In the genomic region with DNA sequence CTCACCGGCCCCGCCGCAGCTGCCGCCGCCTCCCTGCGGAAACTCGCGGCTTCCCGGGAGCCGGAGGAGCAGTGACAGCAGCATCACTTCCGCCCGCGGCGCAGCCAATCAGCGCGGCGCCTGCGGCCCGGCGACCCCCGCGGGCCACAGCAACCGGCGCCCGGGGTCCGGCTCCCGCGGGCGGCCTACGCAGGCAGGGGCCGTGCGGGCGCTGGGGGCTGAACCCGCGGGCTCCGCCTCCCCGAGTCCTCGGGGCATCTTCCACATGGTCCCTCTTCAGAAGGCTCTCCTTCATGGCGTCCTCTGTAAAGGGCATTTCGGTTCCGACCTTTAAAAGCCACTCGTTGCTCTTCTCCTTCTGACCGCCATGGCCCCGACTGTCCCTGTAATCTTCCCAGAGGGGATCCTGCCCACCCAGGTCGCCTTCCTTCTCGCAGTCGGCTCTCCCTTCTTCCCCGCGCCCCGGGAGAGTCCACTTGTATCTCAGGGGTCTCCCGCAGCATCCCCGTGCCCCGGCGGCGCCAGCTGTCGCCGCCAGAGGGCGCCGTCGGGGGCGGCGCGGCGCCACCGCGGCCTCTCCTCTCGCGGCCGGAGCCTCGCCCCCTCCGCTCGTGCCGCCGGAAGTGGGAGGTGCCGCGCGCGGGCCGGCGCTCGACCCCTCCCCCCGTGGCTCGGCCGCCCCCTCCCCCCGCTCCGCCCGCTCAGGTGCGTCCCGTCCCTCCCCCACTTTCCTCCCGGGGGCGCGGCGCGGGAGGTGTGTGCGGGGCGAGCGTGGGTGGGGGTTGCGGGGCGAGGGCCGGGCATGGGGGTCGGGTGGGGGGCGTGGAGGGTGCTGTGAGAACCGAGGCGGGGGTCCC, we compare ENCODE assay signal across 1 cellular context.
A peak's percentile ranks its signal among the peaks of the same experiment; 100 is the strongest.
TF ChIP-seq lines count a peak whose summit lies in the region.

A gene with protein sequence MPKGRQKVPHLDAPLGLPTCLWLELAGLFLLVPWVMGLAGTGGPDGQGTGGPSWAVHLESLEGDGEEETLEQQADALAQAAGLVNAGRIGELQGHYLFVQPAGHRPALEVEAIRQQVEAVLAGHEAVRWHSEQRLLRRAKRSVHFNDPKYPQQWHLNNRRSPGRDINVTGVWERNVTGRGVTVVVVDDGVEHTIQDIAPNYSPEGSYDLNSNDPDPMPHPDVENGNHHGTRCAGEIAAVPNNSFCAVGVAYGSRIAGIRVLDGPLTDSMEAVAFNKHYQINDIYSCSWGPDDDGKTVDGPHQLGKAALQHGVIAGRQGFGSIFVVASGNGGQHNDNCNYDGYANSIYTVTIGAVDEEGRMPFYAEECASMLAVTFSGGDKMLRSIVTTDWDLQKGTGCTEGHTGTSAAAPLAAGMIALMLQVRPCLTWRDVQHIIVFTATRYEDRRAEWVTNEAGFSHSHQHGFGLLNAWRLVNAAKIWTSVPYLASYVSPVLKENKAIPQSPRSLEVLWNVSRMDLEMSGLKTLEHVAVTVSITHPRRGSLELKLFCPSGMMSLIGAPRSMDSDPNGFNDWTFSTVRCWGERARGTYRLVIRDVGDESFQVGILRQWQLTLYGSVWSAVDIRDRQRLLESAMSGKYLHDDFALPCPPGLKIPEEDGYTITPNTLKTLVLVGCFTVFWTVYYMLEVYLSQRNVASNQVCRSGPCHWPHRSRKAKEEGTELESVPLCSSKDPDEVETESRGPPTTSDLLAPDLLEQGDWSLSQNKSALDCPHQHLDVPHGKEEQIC (minus strand): TSS at position 52 of the 857 bp plus-strand sequence. CDS start 2,229 bp downstream, outside the sequence.
A gene (plus strand): TSS at position 650 of the 857 bp plus-strand sequence. CDS start 1,602 bp downstream, outside the sequence.

TF ChIP-seq in HepG2, 621 proteins besides CTCF, POLR2A, EP300 and RAD21 (continued from another document and continues in another):
- TF ChIP-seq, protein P1, sequence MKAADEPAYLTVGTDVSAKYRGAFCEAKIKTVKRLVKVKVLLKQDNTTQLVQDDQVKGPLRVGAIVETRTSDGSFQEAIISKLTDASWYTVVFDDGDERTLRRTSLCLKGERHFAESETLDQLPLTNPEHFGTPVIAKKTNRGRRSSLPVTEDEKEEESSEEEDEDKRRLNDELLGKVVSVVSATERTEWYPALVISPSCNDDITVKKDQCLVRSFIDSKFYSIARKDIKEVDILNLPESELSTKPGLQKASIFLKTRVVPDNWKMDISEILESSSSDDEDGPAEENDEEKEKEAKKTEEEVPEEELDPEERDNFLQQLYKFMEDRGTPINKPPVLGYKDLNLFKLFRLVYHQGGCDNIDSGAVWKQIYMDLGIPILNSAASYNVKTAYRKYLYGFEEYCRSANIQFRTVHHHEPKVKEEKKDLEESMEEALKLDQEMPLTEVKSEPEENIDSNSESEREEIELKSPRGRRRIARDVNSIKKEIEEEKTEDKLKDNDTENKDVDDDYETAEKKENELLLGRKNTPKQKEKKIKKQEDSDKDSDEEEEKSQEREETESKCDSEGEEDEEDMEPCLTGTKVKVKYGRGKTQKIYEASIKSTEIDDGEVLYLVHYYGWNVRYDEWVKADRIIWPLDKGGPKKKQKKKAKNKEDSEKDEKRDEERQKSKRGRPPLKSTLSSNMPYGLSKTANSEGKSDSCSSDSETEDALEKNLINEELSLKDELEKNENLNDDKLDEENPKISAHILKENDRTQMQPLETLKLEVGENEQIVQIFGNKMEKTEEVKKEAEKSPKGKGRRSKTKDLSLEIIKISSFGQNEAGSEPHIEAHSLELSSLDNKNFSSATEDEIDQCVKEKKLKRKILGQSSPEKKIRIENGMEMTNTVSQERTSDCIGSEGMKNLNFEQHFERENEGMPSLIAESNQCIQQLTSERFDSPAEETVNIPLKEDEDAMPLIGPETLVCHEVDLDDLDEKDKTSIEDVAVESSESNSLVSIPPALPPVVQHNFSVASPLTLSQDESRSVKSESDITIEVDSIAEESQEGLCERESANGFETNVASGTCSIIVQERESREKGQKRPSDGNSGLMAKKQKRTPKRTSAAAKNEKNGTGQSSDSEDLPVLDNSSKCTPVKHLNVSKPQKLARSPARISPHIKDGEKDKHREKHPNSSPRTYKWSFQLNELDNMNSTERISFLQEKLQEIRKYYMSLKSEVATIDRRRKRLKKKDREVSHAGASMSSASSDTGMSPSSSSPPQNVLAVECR (CRISPR knock-in tag; IDR thresholded peaks at IDR 0.05; ENCODE audit: borderline replicate concordance), result peak; percentile 79
- TF ChIP-seq, protein P2, sequence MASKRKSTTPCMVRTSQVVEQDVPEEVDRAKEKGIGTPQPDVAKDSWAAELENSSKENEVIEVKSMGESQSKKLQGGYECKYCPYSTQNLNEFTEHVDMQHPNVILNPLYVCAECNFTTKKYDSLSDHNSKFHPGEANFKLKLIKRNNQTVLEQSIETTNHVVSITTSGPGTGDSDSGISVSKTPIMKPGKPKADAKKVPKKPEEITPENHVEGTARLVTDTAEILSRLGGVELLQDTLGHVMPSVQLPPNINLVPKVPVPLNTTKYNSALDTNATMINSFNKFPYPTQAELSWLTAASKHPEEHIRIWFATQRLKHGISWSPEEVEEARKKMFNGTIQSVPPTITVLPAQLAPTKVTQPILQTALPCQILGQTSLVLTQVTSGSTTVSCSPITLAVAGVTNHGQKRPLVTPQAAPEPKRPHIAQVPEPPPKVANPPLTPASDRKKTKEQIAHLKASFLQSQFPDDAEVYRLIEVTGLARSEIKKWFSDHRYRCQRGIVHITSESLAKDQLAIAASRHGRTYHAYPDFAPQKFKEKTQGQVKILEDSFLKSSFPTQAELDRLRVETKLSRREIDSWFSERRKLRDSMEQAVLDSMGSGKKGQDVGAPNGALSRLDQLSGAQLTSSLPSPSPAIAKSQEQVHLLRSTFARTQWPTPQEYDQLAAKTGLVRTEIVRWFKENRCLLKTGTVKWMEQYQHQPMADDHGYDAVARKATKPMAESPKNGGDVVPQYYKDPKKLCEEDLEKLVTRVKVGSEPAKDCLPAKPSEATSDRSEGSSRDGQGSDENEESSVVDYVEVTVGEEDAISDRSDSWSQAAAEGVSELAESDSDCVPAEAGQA (IDR thresholded peaks at IDR 0.05; ENCODE audit: low read depth), result 0 out of 2 replicates have a peak, but pooled peaks have one; percentile 37
- TF ChIP-seq, protein P2 (CRISPR knock-in tag; IDR thresholded peaks at IDR 0.05; ENCODE audit: borderline replicate concordance), result no peak
- TF ChIP-seq NFYC (CRISPR knock-in tag; IDR thresholded peaks at IDR 0.05) (peak; percentile 63), NFKBIZ (CRISPR knock-in tag; IDR thresholded peaks at IDR 0.05) (no peak), PHF20 (CRISPR knock-in tag; IDR thresholded peaks at IDR 0.05) (peak; percentile 64), MAF1 (CRISPR knock-in tag; IDR thresholded peaks at IDR 0.05; ENCODE audit: borderline replicate concordance) (0 out of 2 replicates have a peak, but pooled peaks have one; percentile 20), NAIF1 (CRISPR knock-in tag; IDR thresholded peaks at IDR 0.05; ENCODE audit: borderline replicate concordance) (no peak), HDAC1 (CRISPR knock-in tag; IDR thresholded peaks at IDR 0.05) (peak; percentile 76), RFXAP (CRISPR knock-in tag; IDR thresholded peaks at IDR 0.05; ENCODE audit: borderline replicate concordance) (peak; percentile 61), MZF1 (CRISPR knock-in tag; IDR thresholded peaks at IDR 0.05; ENCODE audit: borderline replicate concordance) (no peak), KAT8 (CRISPR knock-in tag; IDR thresholded peaks at IDR 0.05) (0 out of 2 replicates have a peak, but pooled peaks have one; percentile 26), ZMYM4 (CRISPR knock-in tag; IDR thresholded peaks at IDR 0.05) (peak; percentile 30; the same call in 1 of the 2 replicates), HES4 (CRISPR knock-in tag; IDR thresholded peaks at IDR 0.05; ENCODE audit: borderline replicate concordance) (0 out of 2 replicates have a peak, but pooled peaks have one; percentile 27), SAP130 (CRISPR knock-in tag; IDR thresholded peaks at IDR 0.05; ENCODE audit: low read depth) (peak; percentile 88), TOPORS (CRISPR knock-in tag; IDR thresholded peaks at IDR 0.05) (peak; percentile 81), HNRNPLL (IDR thresholded peaks at IDR 0.05; ENCODE audit: low read depth, low read length, poor library complexity, severe bottlenecking) (peak; percentile 79), ZSCAN21 (CRISPR knock-in tag; IDR thresholded peaks at IDR 0.05; ENCODE audit: borderline replicate concordance) (0 out of 2 replicates have a peak, but pooled peaks have one; percentile 12), YY1 (IDR thresholded peaks at IDR 0.05; ENCODE audit: insufficient read depth, insufficient replicate concordance, low read depth, low read length) (peak; percentile 79), TAF1 (CRISPR knock-in tag; IDR thresholded peaks at IDR 0.05) (peak; percentile 19; the same call in 1 of the 2 replicates), SIN3A (IDR thresholded peaks at IDR 0.05; ENCODE audit: borderline replicate concordance, low read depth, low read length) (peak; percentile 90; the same call in 1 of the 2 replicates), RBFOX2 (IDR thresholded peaks at IDR 0.05; ENCODE audit: low read depth, low read length) (peak; percentile 63), TCF12 (IDR thresholded peaks at IDR 0.05) (no peak), TCF12 (CRISPR knock-in tag; IDR thresholded peaks at IDR 0.05) (peak; percentile 40; the same call in 1 of the 2 replicates)
- TF ChIP-seq, protein P3, sequence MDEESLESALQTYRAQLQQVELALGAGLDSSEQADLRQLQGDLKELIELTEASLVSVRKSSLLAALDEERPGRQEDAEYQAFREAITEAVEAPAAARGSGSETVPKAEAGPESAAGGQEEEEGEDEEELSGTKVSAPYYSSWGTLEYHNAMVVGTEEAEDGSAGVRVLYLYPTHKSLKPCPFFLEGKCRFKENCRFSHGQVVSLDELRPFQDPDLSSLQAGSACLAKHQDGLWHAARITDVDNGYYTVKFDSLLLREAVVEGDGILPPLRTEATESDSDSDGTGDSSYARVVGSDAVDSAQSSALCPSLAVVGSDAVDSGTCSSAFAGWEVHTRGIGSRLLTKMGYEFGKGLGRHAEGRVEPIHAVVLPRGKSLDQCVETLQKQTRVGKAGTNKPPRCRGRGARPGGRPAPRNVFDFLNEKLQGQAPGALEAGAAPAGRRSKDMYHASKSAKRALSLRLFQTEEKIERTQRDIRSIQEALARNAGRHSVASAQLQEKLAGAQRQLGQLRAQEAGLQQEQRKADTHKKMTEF (CRISPR knock-in tag; IDR thresholded peaks at IDR 0.05), result 0 out of 2 replicates have a peak, but pooled peaks have one; percentile 25
- TF ChIP-seq, protein P4, sequence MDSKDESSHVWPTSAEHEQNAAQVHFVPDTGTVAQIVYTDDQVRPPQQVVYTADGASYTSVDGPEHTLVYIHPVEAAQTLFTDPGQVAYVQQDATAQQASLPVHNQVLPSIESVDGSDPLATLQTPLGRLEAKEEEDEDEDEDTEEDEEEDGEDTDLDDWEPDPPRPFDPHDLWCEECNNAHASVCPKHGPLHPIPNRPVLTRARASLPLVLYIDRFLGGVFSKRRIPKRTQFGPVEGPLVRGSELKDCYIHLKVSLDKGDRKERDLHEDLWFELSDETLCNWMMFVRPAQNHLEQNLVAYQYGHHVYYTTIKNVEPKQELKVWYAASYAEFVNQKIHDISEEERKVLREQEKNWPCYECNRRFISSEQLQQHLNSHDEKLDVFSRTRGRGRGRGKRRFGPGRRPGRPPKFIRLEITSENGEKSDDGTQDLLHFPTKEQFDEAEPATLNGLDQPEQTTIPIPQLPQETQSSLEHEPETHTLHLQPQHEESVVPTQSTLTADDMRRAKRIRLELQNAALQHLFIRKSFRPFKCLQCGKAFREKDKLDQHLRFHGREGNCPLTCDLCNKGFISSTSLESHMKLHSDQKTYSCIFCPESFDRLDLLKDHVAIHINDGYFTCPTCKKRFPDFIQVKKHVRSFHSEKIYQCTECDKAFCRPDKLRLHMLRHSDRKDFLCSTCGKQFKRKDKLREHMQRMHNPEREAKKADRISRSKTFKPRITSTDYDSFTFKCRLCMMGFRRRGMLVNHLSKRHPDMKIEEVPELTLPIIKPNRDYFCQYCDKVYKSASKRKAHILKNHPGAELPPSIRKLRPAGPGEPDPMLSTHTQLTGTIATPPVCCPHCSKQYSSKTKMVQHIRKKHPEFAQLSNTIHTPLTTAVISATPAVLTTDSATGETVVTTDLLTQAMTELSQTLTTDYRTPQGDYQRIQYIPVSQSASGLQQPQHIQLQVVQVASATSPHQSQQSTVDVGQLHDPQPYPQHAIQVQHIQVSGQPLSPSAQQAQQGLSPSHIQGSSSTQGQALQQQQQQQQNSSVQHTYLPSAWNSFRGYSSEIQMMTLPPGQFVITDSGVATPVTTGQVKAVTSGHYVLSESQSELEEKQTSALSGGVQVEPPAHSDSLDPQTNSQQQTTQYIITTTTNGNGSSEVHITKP (CRISPR knock-in tag; IDR thresholded peaks at IDR 0.05; ENCODE audit: low read depth), result peak; percentile 80
- TF ChIP-seq, protein P5, sequence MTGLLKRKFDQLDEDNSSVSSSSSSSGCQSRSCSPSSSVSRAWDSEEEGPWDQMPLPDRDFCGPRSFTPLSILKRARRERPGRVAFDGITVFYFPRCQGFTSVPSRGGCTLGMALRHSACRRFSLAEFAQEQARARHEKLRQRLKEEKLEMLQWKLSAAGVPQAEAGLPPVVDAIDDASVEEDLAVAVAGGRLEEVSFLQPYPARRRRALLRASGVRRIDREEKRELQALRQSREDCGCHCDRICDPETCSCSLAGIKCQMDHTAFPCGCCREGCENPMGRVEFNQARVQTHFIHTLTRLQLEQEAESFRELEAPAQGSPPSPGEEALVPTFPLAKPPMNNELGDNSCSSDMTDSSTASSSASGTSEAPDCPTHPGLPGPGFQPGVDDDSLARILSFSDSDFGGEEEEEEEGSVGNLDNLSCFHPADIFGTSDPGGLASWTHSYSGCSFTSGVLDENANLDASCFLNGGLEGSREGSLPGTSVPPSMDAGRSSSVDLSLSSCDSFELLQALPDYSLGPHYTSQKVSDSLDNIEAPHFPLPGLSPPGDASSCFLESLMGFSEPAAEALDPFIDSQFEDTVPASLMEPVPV (CRISPR knock-in tag; IDR thresholded peaks at IDR 0.05), result 0 out of 2 replicates have a peak, but pooled peaks have one; percentile 22
- TF ChIP-seq, protein P6, sequence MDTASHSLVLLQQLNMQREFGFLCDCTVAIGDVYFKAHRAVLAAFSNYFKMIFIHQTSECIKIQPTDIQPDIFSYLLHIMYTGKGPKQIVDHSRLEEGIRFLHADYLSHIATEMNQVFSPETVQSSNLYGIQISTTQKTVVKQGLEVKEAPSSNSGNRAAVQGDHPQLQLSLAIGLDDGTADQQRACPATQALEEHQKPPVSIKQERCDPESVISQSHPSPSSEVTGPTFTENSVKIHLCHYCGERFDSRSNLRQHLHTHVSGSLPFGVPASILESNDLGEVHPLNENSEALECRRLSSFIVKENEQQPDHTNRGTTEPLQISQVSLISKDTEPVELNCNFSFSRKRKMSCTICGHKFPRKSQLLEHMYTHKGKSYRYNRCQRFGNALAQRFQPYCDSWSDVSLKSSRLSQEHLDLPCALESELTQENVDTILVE (CRISPR knock-in tag; IDR thresholded peaks at IDR 0.05), result peak; percentile 77; the same call in 1 of the 2 replicates
